In genomic region chr7:128457385-128457784, GRCh38 we compare ENCODE assay signal across 8 cellular contexts. TPM values are rescaled to one million over a fixed set of nuclear protein-coding genes. Genes with fewer than 3 reads are reported as not detected.
DNase-seq lines count a peak whose midpoint lies in the region; ATAC-seq, FAIRE-seq and TF ChIP-seq lines count a peak whose summit lies in the region.
"Not testable (repeated sequence)": the region's sequence is repeated elsewhere in the genome, so short reads cannot be mapped to it uniquely, and the experiment has no call there.

No MANE protein-coding gene starts in this region.

- not testable (repeated sequence) for H3K27me3 Mint-ChIP-seq in activated CD8-positive, alpha-beta T cell treated with anti-CD3 and anti-CD28 coated beads, Interleukin-2, amount 10 ng/mL, durations not matched to agents 7 days and 5 days (ENCODE audit: low read depth); naive B cell; stimulated activated naive B cell treated with anti-CD40 and anti-IgM and Interleukin-4, amounts not matched to agents 10 μg/mL and 1 μg/mL and 100 μg/mL, for 72 hours

- not testable (repeated sequence) for TF ChIP-seq CTCF in BE2C (IDR thresholded peaks at IDR 0.05; ENCODE audit: low read depth, low read length); HEK293 (tag by site-specific recombination; IDR thresholded peaks at IDR 0.05); OCI-LY7 (conservative IDR thresholded peaks at IDR 0.05; ENCODE audit: low read length); GM12878 (IDR thresholded peaks at IDR 0.05 in 2 of 3, conservative IDR thresholded peaks at IDR 0.05 in 1 of 3; ENCODE audit: control insufficient read depth in 2 of 3, extremely low read depth in 1 of 3, insufficient read depth in 1 of 3, low read depth in 3 of 3, low read length in 3 of 3); esophagus squamous epithelium (IDR thresholded peaks at IDR 0.05)

- H3K27ac ChIP-seq in HEK293 (ENCODE audit: extremely low read depth, low read depth, low read length); OCI-LY7 (ENCODE audit: low read depth, low read length, poor library complexity, severe bottlenecking); GM12878 (ENCODE audit: control insufficient read depth, insufficient read depth): not testable (repeated sequence)
- peak overlapping the region; percentile 82 to 95 (median 93) for H3K27ac ChIP-seq in esophagus squamous epithelium

- not testable (repeated sequence) for H3K9me3 ChIP-seq in BE2C; HEK293 (ENCODE audit: control insufficient read depth, insufficient read depth, low read depth, low read length); OCI-LY7 (ENCODE audit: low read length); GM12878 (replicated peaks; ENCODE audit: control insufficient read depth, insufficient read depth, low read length); esophagus squamous epithelium

- 98% methylated on average over 6 of the region's 6 CpGs for WGBS in GM12878 (ENCODE audit: insufficient coverage, insufficient replicate concordance, low lambda C conversion rate, missing lambda C conversion rate)
- WGBS in esophagus squamous epithelium, 2 donors: 40 to 60% methylated on average over 1 to 6 of the region's 6 CpGs

- TF ChIP-seq POLR2A in GM12878 (IDR thresholded peaks at IDR 0.05; ENCODE audit: low read depth, low read length); esophagus squamous epithelium (IDR thresholded peaks at IDR 0.05): not testable (repeated sequence)

- not testable (repeated sequence) for H4K20me1 ChIP-seq in OCI-LY7 (ENCODE audit: insufficient read depth, low read length); GM12878 (ENCODE audit: control insufficient read depth, insufficient read depth)

- H3K36me3 Mint-ChIP-seq in activated CD8-positive, alpha-beta T cell treated with anti-CD3 and anti-CD28 coated beads, Interleukin-2, amount 10 ng/mL, durations not matched to agents 7 days and 5 days (ENCODE audit: low read depth): peaks cover 26% of the 10 kb centered on the region
- H3K36me3 Mint-ChIP-seq in naive B cell: not testable (repeated sequence)
- H3K36me3 Mint-ChIP-seq in stimulated activated naive B cell treated with anti-CD40 and anti-IgM and Interleukin-4, amounts not matched to agents 10 μg/mL and 1 μg/mL and 100 μg/mL, for 72 hours: peaks cover 17 to 25% of the 10 kb centered on the region in 2 donors

- H3K27me3 ChIP-seq in BE2C; GM12878 (replicated peaks in 1 of 2; ENCODE audit: control insufficient read depth in 2 of 2, insufficient read depth in 2 of 2, low read length in 1 of 2); esophagus squamous epithelium: not testable (repeated sequence)

- TF ChIP-seq EP300 in GM12878 (IDR thresholded peaks at IDR 0.05; ENCODE audit: borderline replicate concordance in 1 of 2, control insufficient read depth in 1 of 2, low read depth in 2 of 2, low read length in 2 of 2): not testable (repeated sequence)

- FAIRE-seq in GM12878 (lab: Jason Lieb, UNC): not testable (repeated sequence)

- ATAC-seq in activated CD8-positive, alpha-beta T cell treated with anti-CD3 and anti-CD28 coated beads, Interleukin-2, amount 10 ng/mL, durations not matched to agents 7 days and 5 days; GM12878; naive B cell (ENCODE audit: low read depth in 2 of 2); stimulated activated naive B cell treated with anti-CD40 and anti-IgM and Interleukin-4, amounts not matched to agents 10 μg/mL and 1 μg/mL and 100 μg/mL, for 72 hours (replicated peaks): not testable (repeated sequence)

- H3K4me1 Mint-ChIP-seq in activated CD8-positive, alpha-beta T cell treated with anti-CD3 and anti-CD28 coated beads, Interleukin-2, amount 10 ng/mL, durations not matched to agents 7 days and 5 days (ENCODE audit: low read depth): peaks cover 48% of the 10 kb centered on the region
- H3K4me1 Mint-ChIP-seq in naive B cell: peaks cover 21 to 42% (median 31%) of the 10 kb centered on the region in 3 donors
- H3K4me1 Mint-ChIP-seq in stimulated activated naive B cell treated with anti-CD40 and anti-IgM and Interleukin-4, amounts not matched to agents 10 μg/mL and 1 μg/mL and 100 μg/mL, for 72 hours: peaks cover 29 to 58% of the 10 kb centered on the region in 2 donors

- peak overlapping the region; percentile 79 for H3K4me2 ChIP-seq in OCI-LY7 (ENCODE audit: low read length)
- H3K4me2 ChIP-seq in GM12878 (ENCODE audit: control insufficient read depth, insufficient read depth): peak overlapping the region; percentile 64

- H3K79me2 ChIP-seq in OCI-LY7 (ENCODE audit: insufficient read depth, low read depth, low read length) (peaks cover 45% of the 10 kb centered on the region), GM12878 (ENCODE audit: control insufficient read depth, insufficient read depth, low read length) (peaks cover 51% of the 10 kb centered on the region)

- not testable (repeated sequence) for H2AFZ ChIP-seq in OCI-LY7 (ENCODE audit: low read length); GM12878 (ENCODE audit: control insufficient read depth, low read depth, low read length)

- SMC1A ChIA-PET in GM12878 (lab: Charles Lee; ENCODE audit: uncharacterized antibody, unreplicated experiment): interaction anchor here (0.9 to 2.0 kb wide), 7 partner anchors 13 to 32 kb away, joined by 3 to 23 read pairs (median 6); no protein-coding TSS in a partner anchor

- H3K27ac Mint-ChIP-seq in activated CD8-positive, alpha-beta T cell treated with anti-CD3 and anti-CD28 coated beads, Interleukin-2, amount 10 ng/mL, durations not matched to agents 7 days and 5 days: peak overlapping the region; percentile 23
- H3K27ac Mint-ChIP-seq in naive B cell; stimulated activated naive B cell treated with anti-CD40 and anti-IgM and Interleukin-4, amounts not matched to agents 10 μg/mL and 1 μg/mL and 100 μg/mL, for 72 hours: not testable (repeated sequence)

- not testable (repeated sequence) for H3K9me3 Mint-ChIP-seq in activated CD8-positive, alpha-beta T cell treated with anti-CD3 and anti-CD28 coated beads, Interleukin-2, amount 10 ng/mL, durations not matched to agents 7 days and 5 days (ENCODE audit: insufficient read depth); naive B cell; stimulated activated naive B cell treated with anti-CD40 and anti-IgM and Interleukin-4, amounts not matched to agents 10 μg/mL and 1 μg/mL and 100 μg/mL, for 72 hours

- POLR2A ChIA-PET in HEK293 (lab: Yijun Ruan, JAX): not testable (repeated sequence)
- POLR2A ChIA-PET in OCI-LY7 (lab: Charles Lee) (interaction anchor here (1.0 kb wide), 1 partner anchor 17 kb away, joined by 3 read pairs; no protein-coding TSS in a partner anchor), GM12878 (lab: Charles Lee) (interaction anchor here (0.7 to 2.0 kb wide), 3 partner anchors 9 to 27 kb away, joined by 3 to 6 read pairs (median 4); no protein-coding TSS in a partner anchor)
- POLR2A ChIA-PET in activated CD8-positive, alpha-beta T cell treated with anti-CD3 and anti-CD28 coated beads, Interleukin-2, amount 10 ng/mL, durations not matched to agents 7 days and 5 days (lab: Charles Lee): interaction anchor here (0.6 to 0.9 kb wide), 2 partner anchors 14 to 109 kb away, joined by 3 read pairs; no protein-coding TSS in a partner anchor

- CTCF ChIA-PET in HEK293 (lab: Yijun Ruan, JAX) (interaction anchor here (0.9 to 3.8 kb wide), 4 partner anchors 9 to 110 kb away, joined by 3 to 39 read pairs (median 4); no protein-coding TSS in a partner anchor), GM12878 (lab: Yijun Ruan, JAX) (interaction anchor here (0.7 to 11.3 kb wide), 5 partner anchors 9 to 30 kb away, joined by 3 to 227 read pairs (median 7); no protein-coding TSS in a partner anchor)
- CTCF ChIA-PET in OCI-LY7 (lab: Charles Lee; ENCODE audit: unreplicated experiment): not testable (repeated sequence)
- CTCF ChIA-PET in activated CD8-positive, alpha-beta T cell treated with anti-CD3 and anti-CD28 coated beads, Interleukin-2, amount 10 ng/mL, durations not matched to agents 7 days and 5 days (lab: Charles Lee): interaction anchor here (2.0 kb wide), 1 partner anchor 31 kb away, joined by 38 read pairs; no protein-coding TSS in a partner anchor

- H3K4me3 Mint-ChIP-seq in activated CD8-positive, alpha-beta T cell treated with anti-CD3 and anti-CD28 coated beads, Interleukin-2, amount 10 ng/mL, durations not matched to agents 7 days and 5 days: peak overlapping the region; percentile 89
- H3K4me3 Mint-ChIP-seq in naive B cell: peak overlapping the region in 5 of 8 donors; percentile 89 to 96 (median 95)
- peak overlapping the region; percentile 92 to 93 for H3K4me3 Mint-ChIP-seq in stimulated activated naive B cell treated with anti-CD40 and anti-IgM and Interleukin-4, amounts not matched to agents 10 μg/mL and 1 μg/mL and 100 μg/mL, for 72 hours

- H3K4me1 ChIP-seq in BE2C (peaks cover 16% of the 10 kb centered on the region), HEK293 (ENCODE audit: control insufficient read depth, insufficient read depth, low read length) (peaks cover 14% of the 10 kb centered on the region), OCI-LY7 (ENCODE audit: insufficient read depth, low read length, poor library complexity, severe bottlenecking) (peaks cover 33% of the 10 kb centered on the region), GM12878 (ENCODE audit: control insufficient read depth, insufficient read depth, low read length) (peaks cover 29% of the 10 kb centered on the region), esophagus squamous epithelium (peaks cover 31 to 71% (median 38%) of the 10 kb centered on the region in 3 donors)

- not testable (repeated sequence) for H3K36me3 ChIP-seq in BE2C; GM12878 (ENCODE audit: control insufficient read depth in 2 of 2, insufficient read depth in 2 of 2, low read length in 1 of 2)
- H3K36me3 ChIP-seq in HEK293 (ENCODE audit: control insufficient read depth in 2 of 2, insufficient read depth in 1 of 2, low read length in 2 of 2) (peaks cover 0 to 11% of the 10 kb centered on the region in 2 experiments; a peak in 2 of 3 replicates), OCI-LY7 (ENCODE audit: insufficient read depth, low read length) (peaks cover 31% of the 10 kb centered on the region), esophagus squamous epithelium (peaks cover 0 to 11% (median 0%) of the 10 kb centered on the region in 3 donors)

- H3K4me3 ChIP-seq in BE2C (ENCODE audit: low read depth, low read length) (peak overlapping the region; percentile 91), OCI-LY7 (ENCODE audit: low read depth, low read length, poor library complexity, severe bottlenecking) (peak overlapping the region; percentile 80), GM12878 (peak overlapping the region; percentile 78), esophagus squamous epithelium (peak overlapping the region; percentile 61 to 93 (median 80))
- not testable (repeated sequence) for H3K4me3 ChIP-seq in HEK293 (ENCODE audit: low read depth, low read length)

- in situ Hi-C loops in GM12878 (cut with MboI): not testable (repeated sequence)

- not testable (repeated sequence) for DNase-seq in BE2C; OCI-LY7 (ENCODE audit: low spot score); activated CD8-positive, alpha-beta T cell treated with anti-CD3 and anti-CD28 coated beads, Interleukin-2, amount 10 ng/mL, durations not matched to agents 7 days and 5 days; GM12878 (ENCODE audit: low read depth, low spot score); esophagus squamous epithelium (lab: John Stamatoyannopoulos, UW); naive B cell; stimulated activated naive B cell treated with anti-CD40 and anti-IgM and Interleukin-4, amounts not matched to agents 10 μg/mL and 1 μg/mL and 100 μg/mL, for 72 hours

- RAD21 ChIA-PET in GM12878 (lab: Charles Lee; ENCODE audit: unreplicated experiment): interaction anchor here (1.0 to 2.0 kb wide), 5 partner anchors 14 to 30 kb away, joined by 3 to 16 read pairs (median 3); no protein-coding TSS in a partner anchor

- not testable (repeated sequence) for TF ChIP-seq RAD21 in GM12878 (IDR thresholded peaks at IDR 0.05; ENCODE audit: insufficient read depth, low read depth, low read length)

- peak overlapping the region; percentile 80; the same call in 1 of the 2 replicates for H3K9ac ChIP-seq in GM12878 (ENCODE audit: control insufficient read depth, insufficient read depth, low read length)

- BruUV-seq in OCI-LY7 (replicated peaks; lab: Mats Ljungman, UMichigan); GM12878 (replicated peaks; lab: Mats Ljungman, UMichigan): not testable (repeated sequence)

- intact Hi-C loops in OCI-LY7 (cut with micrococcal nuclease; ENCODE audit: unreplicated experiment); esophagus squamous epithelium (cut with DNase I): not testable (repeated sequence)
- intact Hi-C loops in GM12878 (cut with micrococcal nuclease; ENCODE audit: unreplicated experiment): loop anchor here (10.0 kb wide), 1 partner anchor 427 kb away; no protein-coding TSS in a partner anchor

- H3K9me2 ChIP-seq in OCI-LY7 (ENCODE audit: insufficient read depth, low read length): not testable (repeated sequence)

RNA-seq across cellular contexts. Expression of gene HILPDA, which starts 1.7 kb away (rescaled TPM):
- polyA plus RNA-seq in BE2C (2012; ENCODE audit: insufficient read depth, insufficient read length, low read depth): 13.2 TPM
- total RNA-seq in OCI-LY7 (2014; rRNA removed; shearing (Covaris generic)): 23.7 and 33.9 TPM in 2 replicates
- total RNA-seq in OCI-LY7 (2022): 19.4 and 22.4 TPM in 2 replicates
- 10 to 100 TPM; 24.1 to 26.2 TPM for total RNA-seq in activated CD8-positive, alpha-beta T cell treated with anti-CD3 and anti-CD28 coated beads, Interleukin-2, amount 10 ng/mL, durations not matched to agents 7 days and 5 days
- 232 and 244 TPM in 2 replicates for total RNA-seq in GM12878 (2013; cell fraction: nucleolus; rRNA removed)
- 15.1 and 16.4 TPM in 2 replicates for total RNA-seq in GM12878 (2014; rRNA removed)
- 19.6 and 21.2 TPM in 2 replicates for total RNA-seq in GM12878 (2014; rRNA removed; fragmentation: Illumina TruSeq; extraction: Trizol)
- total RNA-seq in GM12878 (2021): 12.0 and 14.1 TPM in 2 replicates
- polyA plus RNA-seq in GM12878 (2011; ENCODE audit: low read depth): 22.4 TPM
- 198 and 232 TPM in 2 replicates for polyA plus RNA-seq in GM12878 (2011; rRNA removed)
- 184 and 280 TPM in 2 replicates for polyA plus RNA-seq in GM12878 (2011; cell fraction: cytosol; rRNA removed)
- 85.4 and 130 TPM in 2 replicates for polyA plus RNA-seq in GM12878 (2011; cell fraction: nucleus; rRNA removed)
- polyA plus RNA-seq in GM12878 (2012): 26.2 and 86.6 TPM in 2 replicates
- 22.1 and 24.2 TPM in 2 replicates for polyA plus RNA-seq in GM12878 (2014; fragmentation: Illumina TruSeq; extraction: Trizol)
- polyA plus RNA-seq in GM12878 (2014; fragmentation: Nextera tagmentation; extraction: Ambion mirVana): 10 to 100 TPM; 37.4 to 44.0 TPM
- polyA plus RNA-seq in GM12878 (2014; rRNA removed): 26.1 and 29.6 TPM in 2 replicates
- polyA plus RNA-seq in GM12878 (2016; fragmentation: Nextera tagmentation; extraction: Ambion mirVana): 10 to 100 TPM; 24.5 to 28.4 TPM
- polyA minus RNA-seq in GM12878 (2011; rRNA and poly(A)+ RNA removed): 141 and 166 TPM in 2 replicates
- polyA minus RNA-seq in GM12878 (2011; cell fraction: cytosol; rRNA and poly(A)+ RNA removed): 42.1 and 54.1 TPM in 2 replicates
- polyA minus RNA-seq in GM12878 (2011; cell fraction: nucleus; rRNA and poly(A)+ RNA removed): 97.8 and 100.0 TPM in 2 replicates
- 10 to 100 TPM; 17.6 to 53.0 (median 21.9) TPM for total RNA-seq in esophagus squamous epithelium
- 10 to 100 TPM; 11.2 to 20.3 (median 13.1) TPM for polyA plus RNA-seq in naive B cell (ENCODE audit: low read depth in 6 of 6)

RNA-seq across cellular contexts. Expression of gene METTL2B, which starts 19.2 kb away (rescaled TPM):
- 25.2 TPM for polyA plus RNA-seq in BE2C (2012; ENCODE audit: insufficient read depth, insufficient read length, low read depth)
- total RNA-seq in OCI-LY7 (2014; rRNA removed; shearing (Covaris generic)): 25.4 and 27.8 TPM in 2 replicates
- total RNA-seq in OCI-LY7 (2022) (35.4 and 40.7 TPM in 2 replicates), GM12878 (2014; rRNA removed) (26.8 and 29.4 TPM in 2 replicates), GM12878 (2014; rRNA removed; fragmentation: Illumina TruSeq; extraction: Trizol) (35.3 and 36.9 TPM in 2 replicates), GM12878 (2021) (27.7 and 28.1 TPM in 2 replicates), esophagus squamous epithelium (10 to 100 TPM; 20.2 to 26.6 (median 24.5) TPM)
- total RNA-seq in activated CD8-positive, alpha-beta T cell treated with anti-CD3 and anti-CD28 coated beads, Interleukin-2, amount 10 ng/mL, durations not matched to agents 7 days and 5 days: 10 to 100 TPM; 29.2 to 32.2 TPM
- 56.9 and 63.6 TPM in 2 replicates for total RNA-seq in GM12878 (2013; cell fraction: nucleolus; rRNA removed)
- polyA plus RNA-seq in GM12878 (2011; ENCODE audit: low read depth): 14.2 TPM
- polyA plus RNA-seq in GM12878 (2011; rRNA removed) (36.4 and 37.8 TPM in 2 replicates), GM12878 (2014; fragmentation: Illumina TruSeq; extraction: Trizol) (36.6 and 51.7 TPM in 2 replicates), GM12878 (2014; fragmentation: Nextera tagmentation; extraction: Ambion mirVana) (10 to 100 TPM; 40.5 to 48.4 TPM), GM12878 (2014; rRNA removed) (18.9 and 20.7 TPM in 2 replicates), GM12878 (2016; fragmentation: Nextera tagmentation; extraction: Ambion mirVana) (10 to 100 TPM; 43.4 to 43.5 TPM), naive B cell (ENCODE audit: low read depth in 6 of 6) (10 to 100 TPM in 5 of 6 donors, 1 to 10 TPM in 1; 7.8 to 25.4 (median 13.2) TPM)
- polyA plus RNA-seq in GM12878 (2011; cell fraction: cytosol; rRNA removed): 19.7 and 23.3 TPM in 2 replicates
- 13.0 and 13.3 TPM in 2 replicates for polyA plus RNA-seq in GM12878 (2011; cell fraction: nucleus; rRNA removed)
- 12.6 and 13.7 TPM in 2 replicates for polyA plus RNA-seq in GM12878 (2012)
- polyA minus RNA-seq in GM12878 (2011; rRNA and poly(A)+ RNA removed): 36.3 and 48.1 TPM in 2 replicates
- 13.0 and 15.1 TPM in 2 replicates for polyA minus RNA-seq in GM12878 (2011; cell fraction: cytosol; rRNA and poly(A)+ RNA removed)
- polyA minus RNA-seq in GM12878 (2011; cell fraction: nucleus; rRNA and poly(A)+ RNA removed): 18.3 and 38.9 TPM in 2 replicates

RNA-seq across cellular contexts. Expression of gene IMPDH1, which starts 47.6 kb away (rescaled TPM):
- polyA plus RNA-seq in BE2C (2012; ENCODE audit: insufficient read depth, insufficient read length, low read depth): 265 TPM
- total RNA-seq in OCI-LY7 (2014; rRNA removed; shearing (Covaris generic)): 23.3 and 26.6 TPM in 2 replicates
- total RNA-seq in OCI-LY7 (2022) (50.5 and 51.3 TPM in 2 replicates), GM12878 (2014; rRNA removed) (48.4 and 51.7 TPM in 2 replicates), GM12878 (2014; rRNA removed; fragmentation: Illumina TruSeq; extraction: Trizol) (27.7 and 31.4 TPM in 2 replicates), GM12878 (2021) (56.0 and 61.3 TPM in 2 replicates), esophagus squamous epithelium (10 to 100 TPM; 30.2 to 53.7 (median 41.6) TPM)
- total RNA-seq in activated CD8-positive, alpha-beta T cell treated with anti-CD3 and anti-CD28 coated beads, Interleukin-2, amount 10 ng/mL, durations not matched to agents 7 days and 5 days: 10 to 100 TPM; 75.3 to 80.8 TPM
- 38.3 and 43.9 TPM in 2 replicates for total RNA-seq in GM12878 (2013; cell fraction: nucleolus; rRNA removed)
- 8.8 TPM for polyA plus RNA-seq in GM12878 (2011; ENCODE audit: low read depth)
- polyA plus RNA-seq in GM12878 (2011; rRNA removed) (18.5 and 34.8 TPM in 2 replicates), GM12878 (2014; fragmentation: Illumina TruSeq; extraction: Trizol) (10.5 and 24.0 TPM in 2 replicates), GM12878 (2014; fragmentation: Nextera tagmentation; extraction: Ambion mirVana) (1 to 10 TPM in 1 of 2 experiments, under 1 TPM in 1; 0.50 to 1.5 TPM), GM12878 (2014; rRNA removed) (50.8 and 55.9 TPM in 2 replicates), GM12878 (2016; fragmentation: Nextera tagmentation; extraction: Ambion mirVana) (10 to 100 TPM; 48.7 to 58.3 TPM), naive B cell (ENCODE audit: low read depth in 6 of 6) (10 to 100 TPM; 24.6 to 39.6 (median 26.8) TPM)
- 34.6 and 42.3 TPM in 2 replicates for polyA plus RNA-seq in GM12878 (2011; cell fraction: cytosol; rRNA removed)
- 84.6 and 84.9 TPM in 2 replicates for polyA plus RNA-seq in GM12878 (2011; cell fraction: nucleus; rRNA removed)
- polyA plus RNA-seq in GM12878 (2012): 24.1 and 28.3 TPM in 2 replicates
- 28.6 and 35.3 TPM in 2 replicates for polyA minus RNA-seq in GM12878 (2011; rRNA and poly(A)+ RNA removed)
- polyA minus RNA-seq in GM12878 (2011; cell fraction: cytosol; rRNA and poly(A)+ RNA removed): 19.9 and 22.7 TPM in 2 replicates
- polyA minus RNA-seq in GM12878 (2011; cell fraction: nucleus; rRNA and poly(A)+ RNA removed): 20.3 and 40.6 TPM in 2 replicates
